In the genomic region with DNA sequence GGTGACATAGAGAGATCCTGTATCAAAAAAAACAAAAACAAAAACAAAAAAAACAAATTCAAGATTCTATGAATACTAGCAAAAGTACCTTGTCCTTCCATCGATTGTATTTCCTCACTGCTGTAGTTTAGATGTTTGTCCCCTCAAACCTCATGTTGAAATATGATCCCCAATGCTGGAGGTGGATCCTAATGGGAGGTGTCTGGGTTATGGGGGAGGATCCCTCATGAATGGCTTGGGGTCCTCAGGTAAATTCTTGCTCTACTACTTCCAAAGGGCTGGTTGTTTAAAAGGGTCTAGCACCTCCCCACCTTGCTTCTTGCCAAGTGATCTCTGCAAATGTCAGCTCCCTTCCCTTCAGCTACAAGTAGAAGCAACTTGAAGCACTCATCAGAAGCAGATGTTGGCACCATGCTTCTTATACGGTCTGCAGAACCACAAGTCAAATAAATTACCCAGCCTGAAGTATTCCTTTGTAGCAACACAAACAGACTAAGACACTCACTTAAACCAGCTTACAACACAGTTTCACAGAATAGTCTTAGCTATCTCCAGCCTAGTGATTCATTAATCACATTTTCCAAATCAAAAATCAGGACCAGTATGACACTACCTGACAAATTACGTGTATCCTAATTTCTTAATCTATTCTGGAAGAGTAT, we compare ENCODE assay signal across 12 cellular contexts. TPM values are rescaled to one million over a fixed set of nuclear protein-coding genes. Genes with fewer than 3 reads are reported as not detected.
A peak's percentile ranks its signal among the peaks of the same experiment; 100 is the strongest.
DNase-seq lines count a peak whose midpoint lies in the region; TF ChIP-seq lines count a peak whose summit lies in the region.
"Had no signal": no experiment of that assay in that cellular context is flagged by ENCODE, and none has a peak within 500 bp of the region (broad histone marks: within the 10 kb centered on the region; RNA-seq: fewer than 3 reads in every experiment).

No MANE protein-coding gene starts in this region.

- H3K9me2 ChIP-seq in GM23248 (ENCODE audit: insufficient read depth): no peaks in the 10 kb centered on the region

- in situ Hi-C loops in GM23248 (cut with MboI): no loop called here

- peaks cover 35% of the 10 kb centered on the region for H3K36me3 Mint-ChIP-seq in activated T-helper 1 cell treated with anti-CD3 and anti-CD28 coated beads, Interleukin-12 subunit alpha, Interleukin-12 subunit beta, Interleukin-2, Interleukin-4 antibody, amounts not matched to agents 30 ng/mL and 10 ng/mL and 1 ng/mL, durations not matched to agents 14 hours and 24 hours and 36 hours (ENCODE audit: low read depth)
- peaks cover 10% of the 10 kb centered on the region for H3K36me3 Mint-ChIP-seq in mesothelial cell of epicardium

- no peaks in the 10 kb centered on the region for H3F3A ChIP-seq in GM23248 (ENCODE audit: insufficient read depth)

- no peak overlapping the region for H3K4me2 ChIP-seq in GM23248 (ENCODE audit: unreplicated experiment)

- TF ChIP-seq CTCF in mesothelial cell of epicardium (IDR thresholded peaks at IDR 0.05; ENCODE audit: unreplicated experiment) (no peak), GM10266 (IDR thresholded peaks at IDR 0.05; ENCODE audit: control insufficient read depth, insufficient read depth, low read depth, missing control alignments) (no peak)

- H3K27me3 ChIP-seq in GM23248 (replicated peaks; ENCODE audit: insufficient read depth): no peaks in the 10 kb centered on the region

- peaks cover 15% of the 10 kb centered on the region for H3K4me1 ChIP-seq in GM23248 (ENCODE audit: insufficient read depth)

- peaks cover 55% of the 10 kb centered on the region for H3K4me1 Mint-ChIP-seq in activated T-helper 1 cell treated with anti-CD3 and anti-CD28 coated beads, Interleukin-12 subunit alpha, Interleukin-12 subunit beta, Interleukin-2, Interleukin-4 antibody, amounts not matched to agents 30 ng/mL and 10 ng/mL and 1 ng/mL, durations not matched to agents 14 hours and 24 hours and 36 hours (ENCODE audit: low read depth)
- peaks cover 15% of the 10 kb centered on the region for H3K4me1 Mint-ChIP-seq in mesothelial cell of epicardium

- H3K79me2 ChIP-seq in GM23248 (ENCODE audit: insufficient read depth): peaks cover 100% of the 10 kb centered on the region

- H3K9me3 ChIP-seq in GM23248 (ENCODE audit: low read depth): no peaks in the 10 kb centered on the region

- H3K4me3 ChIP-seq in GM23248: no peak overlapping the region

- no peak overlapping the region for H2AFZ ChIP-seq in GM23248

- no peak overlapping the region for H3K27ac ChIP-seq in GM23248

- no peak overlapping the region for H3K9ac ChIP-seq in GM23248

- peaks cover 29% of the 10 kb centered on the region; the same call in 1 of the 2 replicates for H4K20me1 ChIP-seq in GM23248 (ENCODE audit: insufficient read depth)

- DNase-seq in NCI-H2171 treated with DMSO at 0.1 percent for 48 hours (lab: John Stamatoyannopoulos, UW): peak; percentile 29
- DNase-seq in NCI-H2171 (lab: John Stamatoyannopoulos, UW): no peak
- peak; percentile 58 for DNase-seq in GM23248
- DNase-seq in activated T-helper 1 cell treated with anti-CD3 and anti-CD28 coated beads, Interleukin-12 subunit alpha, Interleukin-12 subunit beta, Interleukin-2, Interleukin-4 antibody, amounts not matched to agents 30 ng/mL and 10 ng/mL and 1 ng/mL, durations not matched to agents 14 hours and 24 hours and 36 hours (ENCODE audit: low spot score): no peak
- DNase-seq in mesothelial cell of epicardium (ENCODE audit: low spot score in 2 of 2, unreplicated experiment in 2 of 2): no peak
- DNase-seq in GM10266 (ENCODE audit: extremely low spot score): no peak
- no peak for DNase-seq in NCI-H146 (lab: John Stamatoyannopoulos, UW)
- DNase-seq in D341Med (ENCODE audit: low spot score): no peak
- DNase-seq: ACHN; activated gamma-delta T cell; effector CD8-positive, alpha-beta T cell had no signal

- no peaks in the 10 kb centered on the region for H3K36me3 ChIP-seq in GM23248 (ENCODE audit: low read depth)

- peak overlapping the region; percentile 63 for H3K27ac Mint-ChIP-seq in activated T-helper 1 cell treated with anti-CD3 and anti-CD28 coated beads, Interleukin-12 subunit alpha, Interleukin-12 subunit beta, Interleukin-2, Interleukin-4 antibody, amounts not matched to agents 30 ng/mL and 10 ng/mL and 1 ng/mL, durations not matched to agents 14 hours and 24 hours and 36 hours
- H3K27ac Mint-ChIP-seq in mesothelial cell of epicardium: peak overlapping the region; percentile 52

- no peak overlapping the region for H3K4me3 Mint-ChIP-seq in activated T-helper 1 cell treated with anti-CD3 and anti-CD28 coated beads, Interleukin-12 subunit alpha, Interleukin-12 subunit beta, Interleukin-2, Interleukin-4 antibody, amounts not matched to agents 30 ng/mL and 10 ng/mL and 1 ng/mL, durations not matched to agents 14 hours and 24 hours and 36 hours
- H3K4me3 Mint-ChIP-seq in mesothelial cell of epicardium: no peak overlapping the region
- H3K4me3 Mint-ChIP-seq: neural crest cell had no signal

- intact Hi-C loops in activated T-helper 1 cell treated with anti-CD3 and anti-CD28 coated beads, Interleukin-12 subunit alpha, Interleukin-12 subunit beta, Interleukin-2, Interleukin-4 antibody, amounts not matched to agents 30 ng/mL and 10 ng/mL and 1 ng/mL, durations not matched to agents 14 hours and 24 hours and 36 hours (cut with micrococcal nuclease): loop anchor here (2.0 kb wide), 1 partner anchor 21 kb away; the partner anchor contains the start of gene ABI1

- no peaks in the 10 kb centered on the region for H3K27me3 Mint-ChIP-seq in activated T-helper 1 cell treated with anti-CD3 and anti-CD28 coated beads, Interleukin-12 subunit alpha, Interleukin-12 subunit beta, Interleukin-2, Interleukin-4 antibody, amounts not matched to agents 30 ng/mL and 10 ng/mL and 1 ng/mL, durations not matched to agents 14 hours and 24 hours and 36 hours (ENCODE audit: insufficient read depth)
- no peaks in the 10 kb centered on the region for H3K27me3 Mint-ChIP-seq in mesothelial cell of epicardium (ENCODE audit: low read depth)

- WGBS in GM23248 (ENCODE audit: low coverage in 1 of 2, low lambda C conversion rate in 2 of 2, missing lambda C conversion rate in 2 of 2), 2 experiments: 30 to 44% methylated on average over 3 of the region's 3 CpGs

- peaks cover 6% of the 10 kb centered on the region for H3K9me3 Mint-ChIP-seq in activated T-helper 1 cell treated with anti-CD3 and anti-CD28 coated beads, Interleukin-12 subunit alpha, Interleukin-12 subunit beta, Interleukin-2, Interleukin-4 antibody, amounts not matched to agents 30 ng/mL and 10 ng/mL and 1 ng/mL, durations not matched to agents 14 hours and 24 hours and 36 hours
- no peaks in the 10 kb centered on the region for H3K9me3 Mint-ChIP-seq in mesothelial cell of epicardium
- H3K9me3 Mint-ChIP-seq: neural crest cell had no signal

RNA-seq across cellular contexts. Expression of gene ABI1, which starts 20.7 kb away (rescaled TPM):
- total RNA-seq in GM23248 (2014; rRNA removed; shearing (Covaris generic)): 60.3 and 68.2 TPM in 2 replicates
- 74.6 and 79.0 TPM in 2 replicates for polyA plus RNA-seq in GM23248 (2016; fragmentation: Nextera tagmentation; extraction: Ambion mirVana)
- total RNA-seq in activated T-helper 1 cell treated with anti-CD3 and anti-CD28 coated beads, Interleukin-12 subunit alpha, Interleukin-12 subunit beta, Interleukin-2, Interleukin-4 antibody, amounts not matched to agents 30 ng/mL and 10 ng/mL and 1 ng/mL, durations not matched to agents 14 hours and 24 hours and 36 hours: 66.6 and 68.0 TPM in 2 replicates
- 37.7 to 41.3 TPM (median 40.8 TPM) in 3 replicates for total RNA-seq in mesothelial cell of epicardium

Comparison
In these comparisons a context has a peak if more than half of its experiments do, and no peak if none do; other contexts are left out.
1. DNase-seq: peak in NCI-H2171 treated with DMSO at 0.1 percent for 48 hours (single experiment) and GM23248 (single experiment); none in NCI-H2171 (single experiment), activated T-helper 1 cell treated with anti-CD3 and anti-CD28 coated beads, Interleukin-12 subunit alpha, Interleukin-12 subunit beta, Interleukin-2, Interleukin-4 antibody, amounts not matched to agents 30 ng/mL and 10 ng/mL and 1 ng/mL, durations not matched to agents 14 hours and 24 hours and 36 hours (single experiment), mesothelial cell of epicardium (0 of 2), GM10266 (single experiment), NCI-H146 (single experiment) and D341Med (single experiment).